29 cellular contexts compared by ENCODE assay signal in genomic region chrX:133971586-133971985, GRCh38. TPM values are rescaled to one million over a fixed set of nuclear protein-coding genes. Genes with fewer than 3 reads are reported as not detected.
"Had no signal": no experiment of that assay in that cellular context is flagged by ENCODE, and none has a peak within 500 bp of the region (broad histone marks: within the 10 kb centered on the region; RNA-seq: fewer than 3 reads in every experiment).

No MANE protein-coding gene starts in this region.

- H3K4me3 ChIP-seq: ascending aorta, breast epithelium, coronary artery, dorsolateral prefrontal cortex had no signal

- H3K27ac ChIP-seq: ascending aorta, breast epithelium, coronary artery, dorsolateral prefrontal cortex had no signal

- H3K27ac Mint-ChIP-seq: activated CD4-positive, alpha-beta memory T cell treated with anti-CD3 and anti-CD28 coated beads for 36 hours; activated CD4-positive, alpha-beta T cell treated with anti-CD3 and anti-CD28 coated beads for 36 hours; activated CD4-positive, alpha-beta T cell treated with anti-CD3 and anti-CD28 coated beads, Interleukin-2, amount 10 ng/mL, durations not matched to agents 24 days and 14 days; activated CD8-positive, alpha-beta memory T cell treated with anti-CD3 and anti-CD28 coated beads, Interleukin-2, amount 10 ng/mL, durations not matched to agents 7 days and 5 days; activated CD8-positive, alpha-beta T cell treated with anti-CD3 and anti-CD28 coated beads, Interleukin-2, amount 10 ng/mL, durations not matched to agents 7 days and 5 days; activated naive CD4-positive, alpha-beta T cell treated with anti-CD3 and anti-CD28 coated beads, Interleukin-2, amount 10 ng/mL, durations not matched to agents 7 days and 5 days; activated naive CD4-positive, alpha-beta T cell treated with anti-CD3 and anti-CD28 coated beads, Interleukin-2, amount 50 U/mL, for 72 hours; activated naive CD8-positive, alpha-beta T cell treated with anti-CD3 and anti-CD28 coated beads, Interleukin-2, amount 10 ng/mL, durations not matched to agents 7 days and 5 days; activated T-cell treated with anti-CD3 and anti-CD28 coated beads, Interleukin-2, amount 50 U/mL, for 72 hours; dendritic cell treated with granulocyte-macrophage colony-stimulating factor and Interleukin-4, amounts not matched to agents 40 ng/mL and 50 ng/mL, for 4 days; endodermal cell had no signal

- H3K4me3 Mint-ChIP-seq: activated CD4-positive, alpha-beta memory T cell treated with anti-CD3 and anti-CD28 coated beads for 36 hours; activated CD4-positive, alpha-beta T cell treated with anti-CD3 and anti-CD28 coated beads for 36 hours; activated CD4-positive, alpha-beta T cell treated with anti-CD3 and anti-CD28 coated beads, Interleukin-2, amount 10 ng/mL, durations not matched to agents 24 days and 14 days; activated CD8-positive, alpha-beta memory T cell treated with anti-CD3 and anti-CD28 coated beads, Interleukin-2, amount 10 ng/mL, durations not matched to agents 7 days and 5 days; activated CD8-positive, alpha-beta T cell treated with anti-CD3 and anti-CD28 coated beads, Interleukin-2, amount 10 ng/mL, durations not matched to agents 7 days and 5 days; activated naive CD4-positive, alpha-beta T cell treated with anti-CD3 and anti-CD28 coated beads, Interleukin-2, amount 10 ng/mL, durations not matched to agents 7 days and 5 days; activated naive CD8-positive, alpha-beta T cell treated with anti-CD3 and anti-CD28 coated beads, Interleukin-2, amount 10 ng/mL, durations not matched to agents 7 days and 5 days; activated T-cell treated with anti-CD3 and anti-CD28 coated beads, Interleukin-2, amount 50 U/mL, for 72 hours; central memory CD8-positive, alpha-beta T cell; dendritic cell treated with granulocyte-macrophage colony-stimulating factor and Interleukin-4, amounts not matched to agents 40 ng/mL and 50 ng/mL, for 4 days; endodermal cell had no signal

- ATAC-seq: activated CD4-positive, alpha-beta T cell treated with anti-CD3 and anti-CD28 coated beads for 36 hours; activated CD8-positive, alpha-beta memory T cell treated with anti-CD3 and anti-CD28 coated beads, Interleukin-2, amount 10 ng/mL, durations not matched to agents 7 days and 5 days; activated CD8-positive, alpha-beta T cell treated with anti-CD3 and anti-CD28 coated beads, Interleukin-2, amount 10 ng/mL, durations not matched to agents 7 days and 5 days; activated naive CD4-positive, alpha-beta T cell treated with anti-CD3 and anti-CD28 coated beads, Interleukin-2, amount 50 U/mL, for 72 hours; activated T-cell treated with anti-CD3 and anti-CD28 coated beads, Interleukin-2, amount 50 U/mL, for 72 hours; esophagus mucosa had no signal

- H3K27me3 Mint-ChIP-seq: activated CD4-positive, alpha-beta T cell treated with anti-CD3 and anti-CD28 coated beads for 36 hours; activated naive CD4-positive, alpha-beta T cell treated with anti-CD3 and anti-CD28 coated beads, Interleukin-2, amount 10 ng/mL, durations not matched to agents 7 days and 5 days had no signal

- H3K4me1 Mint-ChIP-seq: activated CD4-positive, alpha-beta T cell treated with anti-CD3 and anti-CD28 coated beads for 36 hours; activated CD4-positive, alpha-beta T cell treated with anti-CD3 and anti-CD28 coated beads, Interleukin-2, amount 10 ng/mL, durations not matched to agents 24 days and 14 days; activated CD8-positive, alpha-beta memory T cell treated with anti-CD3 and anti-CD28 coated beads, Interleukin-2, amount 10 ng/mL, durations not matched to agents 7 days and 5 days; activated naive CD4-positive, alpha-beta T cell treated with anti-CD3 and anti-CD28 coated beads, Interleukin-2, amount 10 ng/mL, durations not matched to agents 7 days and 5 days; activated naive CD8-positive, alpha-beta T cell treated with anti-CD3 and anti-CD28 coated beads, Interleukin-2, amount 10 ng/mL, durations not matched to agents 7 days and 5 days; central memory CD8-positive, alpha-beta T cell had no signal

- H3K9me3 ChIP-seq: ascending aorta, breast epithelium had no signal

- H3K36me3 ChIP-seq: ascending aorta, breast epithelium had no signal

- H3K27me3 ChIP-seq: ascending aorta had no signal

- DNase-seq: activated CD4-positive, alpha-beta memory T cell treated with anti-CD3 and anti-CD28 coated beads for 36 hours; activated CD4-positive, alpha-beta T cell treated with anti-CD3 and anti-CD28 coated beads for 36 hours; activated CD4-positive, alpha-beta T cell treated with anti-CD3 and anti-CD28 coated beads, Interleukin-2, amount 10 ng/mL, durations not matched to agents 24 days and 14 days; activated CD4-positive, CD25-positive, alpha-beta regulatory T cell; activated CD4-positive, CD25-positive, alpha-beta regulatory T cell treated with anti-CD3 and anti-CD28 coated beads, Interleukin-2, amount 50 U/mL, for 72 hours; activated CD8-positive, alpha-beta memory T cell treated with anti-CD3 and anti-CD28 coated beads, Interleukin-2, amount 10 ng/mL, durations not matched to agents 7 days and 5 days; activated CD8-positive, alpha-beta memory T cell treated with anti-CD3 and anti-CD28 coated beads, Interleukin-2, amount 50 U/mL, for 4 hours; activated CD8-positive, alpha-beta T cell treated with anti-CD3 and anti-CD28 coated beads, Interleukin-2, amount 10 ng/mL, durations not matched to agents 7 days and 5 days; activated gamma-delta T cell; activated naive CD4-positive, alpha-beta T cell; activated naive CD4-positive, alpha-beta T cell treated with anti-CD3 and anti-CD28 coated beads, Interleukin-2, amount 10 ng/mL, durations not matched to agents 7 days and 5 days; activated naive CD8-positive, alpha-beta T cell treated with anti-CD3 and anti-CD28 coated beads, Interleukin-2, amount 10 ng/mL, durations not matched to agents 7 days and 5 days; activated T-cell treated with anti-CD3 and anti-CD28 coated beads, Interleukin-2, amount 50 U/mL, for 1 hour; activated T-cell treated with anti-CD3 and anti-CD28 coated beads, Interleukin-2, amount 50 U/mL, for 72 hours; dorsolateral prefrontal cortex; effector memory CD4-positive, alpha-beta T cell; endodermal cell; foreskin fibroblast; head of caudate nucleus; T-helper 2 cell had no signal

- H3K4me1 ChIP-seq: ascending aorta, breast epithelium had no signal

- H3K36me3 Mint-ChIP-seq: activated CD4-positive, alpha-beta memory T cell treated with anti-CD3 and anti-CD28 coated beads for 36 hours; activated CD8-positive, alpha-beta memory T cell treated with anti-CD3 and anti-CD28 coated beads, Interleukin-2, amount 10 ng/mL, durations not matched to agents 7 days and 5 days; activated naive CD4-positive, alpha-beta T cell treated with anti-CD3 and anti-CD28 coated beads, Interleukin-2, amount 10 ng/mL, durations not matched to agents 7 days and 5 days; activated naive CD4-positive, alpha-beta T cell treated with anti-CD3 and anti-CD28 coated beads, Interleukin-2, amount 50 U/mL, for 72 hours; activated naive CD8-positive, alpha-beta T cell treated with anti-CD3 and anti-CD28 coated beads, Interleukin-2, amount 10 ng/mL, durations not matched to agents 7 days and 5 days had no signal

- H3K9me3 Mint-ChIP-seq: activated CD4-positive, alpha-beta memory T cell treated with anti-CD3 and anti-CD28 coated beads for 36 hours; activated CD4-positive, alpha-beta T cell treated with anti-CD3 and anti-CD28 coated beads, Interleukin-2, amount 10 ng/mL, durations not matched to agents 24 days and 14 days; activated naive CD4-positive, alpha-beta T cell treated with anti-CD3 and anti-CD28 coated beads, Interleukin-2, amount 10 ng/mL, durations not matched to agents 7 days and 5 days; activated naive CD8-positive, alpha-beta T cell treated with anti-CD3 and anti-CD28 coated beads, Interleukin-2, amount 10 ng/mL, durations not matched to agents 7 days and 5 days; brain; central memory CD8-positive, alpha-beta T cell; dendritic cell treated with granulocyte-macrophage colony-stimulating factor and Interleukin-4, amounts not matched to agents 40 ng/mL and 50 ng/mL, for 4 days; endodermal cell had no signal

RNA-seq across cellular contexts. Expression of gene GPC3, which starts 13.8 kb away (rescaled TPM):
- total RNA-seq: activated CD8-positive, alpha-beta memory T cell treated with anti-CD3 and anti-CD28 coated beads for 36 hours; activated CD8-positive, alpha-beta memory T cell treated with anti-CD3 and anti-CD28 coated beads, Interleukin-2, amount 10 ng/mL, durations not matched to agents 7 days and 5 days had no signal
